26 cellular contexts compared by ENCODE assay signal in the genomic region with DNA sequence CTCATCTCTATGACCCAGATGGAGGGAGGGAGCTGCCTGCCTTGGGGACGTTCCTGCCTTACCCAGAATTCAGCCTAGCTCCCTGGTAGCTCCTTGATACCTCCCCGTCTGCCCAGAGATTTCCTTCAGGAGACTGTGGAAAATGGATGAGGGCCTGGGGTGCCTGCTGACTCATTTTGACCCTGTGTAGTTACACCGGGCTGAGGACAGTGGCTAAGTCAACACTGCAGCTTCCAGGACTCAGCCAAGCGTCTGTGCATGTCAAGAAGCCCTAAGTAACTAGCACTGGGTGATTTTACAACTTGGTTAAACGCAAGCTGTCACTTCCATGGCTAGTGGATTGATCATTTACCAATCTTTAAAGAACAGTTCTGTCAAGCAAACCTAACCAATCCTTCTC. TPM values are rescaled to one million over a fixed set of nuclear protein-coding genes. Genes with fewer than 3 reads are reported as not detected.
DNase-seq lines count a peak whose midpoint lies in the region; ATAC-seq, FAIRE-seq and TF ChIP-seq lines count a peak whose summit lies in the region.
"Had no signal": no experiment of that assay in that cellular context is flagged by ENCODE, and none has a peak within 500 bp of the region (broad histone marks: within the 10 kb centered on the region; RNA-seq: fewer than 3 reads in every experiment).

No MANE protein-coding gene starts in this region.

- peak in 1 of 2 experiments; percentile 22 for DNase-seq in A549 (ENCODE audit: low read depth in 1 of 2, low spot score in 1 of 2)
- peak; percentile 77 for DNase-seq in RCC 7860 (ENCODE audit: low spot score)
- DNase-seq in glomerular visceral epithelial cell (ENCODE audit: extremely low spot score), result peak; percentile 11
- DNase-seq in mucosa of descending colon, result no peak
- DNase-seq in nephron progenitor cell, result no peak
- DNase-seq in SK-N-SH, result no peak
- DNase-seq in kidney glomerular epithelial cell (lab: John Stamatoyannopoulos, UW), result no peak
- DNase-seq in activated T-cell treated with anti-CD3 and anti-CD28 coated beads, Interleukin-2, amount 50 U/mL, for 24 hours, result no peak
- DNase-seq: ACHN; activated CD4-positive, alpha-beta T cell treated with anti-CD3 and anti-CD28 coated beads for 4 hours; activated naive CD4-positive, alpha-beta T cell treated with anti-CD3 and anti-CD28 coated beads for 36 hours; activated T-cell treated with anti-CD3 and anti-CD28 coated beads, Interleukin-2, amount 50 U/mL, for 72 hours; amygdala; IMR-90; NCI-H1105; NCI-H1930; NCI-H69; Peyer's patch; stimulated activated CD4-positive, alpha-beta T cell treated with anti-CD3 and anti-CD28 coated beads, Interleukin-4, amount 100 ng/mL, for 1 hour had no signal

- WGBS in A549 (ENCODE audit: missing lambda C conversion rate), result 37% methylated on average over 5 of the region's 5 CpGs
- WGBS in SK-N-SH (ENCODE audit: low lambda C conversion rate), result 73% methylated on average over 5 of the region's 5 CpGs

- H3K4me3 Mint-ChIP-seq in nephron progenitor cell, result no peak overlapping the region
- no peak overlapping the region for H3K4me3 Mint-ChIP-seq in activated T-cell treated with anti-CD3 and anti-CD28 coated beads, Interleukin-2, amount 50 U/mL, for 24 hours
- H3K4me3 Mint-ChIP-seq: activated naive CD4-positive, alpha-beta T cell treated with anti-CD3 and anti-CD28 coated beads for 36 hours; activated T-cell treated with anti-CD3 and anti-CD28 coated beads, Interleukin-2, amount 50 U/mL, for 72 hours; dendritic cell treated with granulocyte-macrophage colony-stimulating factor and Interleukin-4, amounts not matched to agents 40 ng/mL and 50 ng/mL, for 4 days; stimulated activated memory B cell treated with anti-CD40 and anti-IgM and Interleukin-4, amounts not matched to agents 10 μg/mL and 1 μg/mL and 100 μg/mL, for 72 hours had no signal

- H4K20me1 ChIP-seq in SK-N-SH (ENCODE audit: insufficient read depth), result no peaks in the 10 kb centered on the region
- H4K20me1 ChIP-seq: BLaER1 treated with 17β-estradiol and CSF1 and Interleukin-3, amounts not matched to agents 10 nM and 100 nM had no signal

- no peaks in the 10 kb centered on the region for H3F3A ChIP-seq in SK-N-SH (replicated peaks; ENCODE audit: insufficient read depth)

- no peak overlapping the region for H3K27ac Mint-ChIP-seq in nephron progenitor cell
- H3K27ac Mint-ChIP-seq in activated T-cell treated with anti-CD3 and anti-CD28 coated beads, Interleukin-2, amount 50 U/mL, for 24 hours, result no peak overlapping the region
- H3K27ac Mint-ChIP-seq: activated naive CD4-positive, alpha-beta T cell treated with anti-CD3 and anti-CD28 coated beads for 36 hours; activated T-cell treated with anti-CD3 and anti-CD28 coated beads, Interleukin-2, amount 50 U/mL, for 72 hours; dendritic cell treated with granulocyte-macrophage colony-stimulating factor and Interleukin-4, amounts not matched to agents 40 ng/mL and 50 ng/mL, for 4 days; stimulated activated memory B cell treated with anti-CD40 and anti-IgM and Interleukin-4, amounts not matched to agents 10 μg/mL and 1 μg/mL and 100 μg/mL, for 72 hours had no signal

- intact Hi-C loops in mucosa of descending colon (cut with DNase I, micrococcal nuclease), result no loop called here

- no peaks in the 10 kb centered on the region for H3K9me3 Mint-ChIP-seq in nephron progenitor cell
- H3K9me3 Mint-ChIP-seq in activated T-cell treated with anti-CD3 and anti-CD28 coated beads, Interleukin-2, amount 50 U/mL, for 24 hours, result no peaks in the 10 kb centered on the region
- H3K9me3 Mint-ChIP-seq: activated naive CD4-positive, alpha-beta T cell treated with anti-CD3 and anti-CD28 coated beads for 36 hours; activated T-cell treated with anti-CD3 and anti-CD28 coated beads, Interleukin-2, amount 50 U/mL, for 72 hours; dendritic cell treated with granulocyte-macrophage colony-stimulating factor and Interleukin-4, amounts not matched to agents 40 ng/mL and 50 ng/mL, for 4 days; stimulated activated memory B cell treated with anti-CD40 and anti-IgM and Interleukin-4, amounts not matched to agents 10 μg/mL and 1 μg/mL and 100 μg/mL, for 72 hours had no signal

- H3K9me3 ChIP-seq in A549 (no peaks in the 10 kb centered on the region), mucosa of descending colon (no peaks in the 10 kb centered on the region), SK-N-SH (no peaks in the 10 kb centered on the region)
- H3K9me3 ChIP-seq: BLaER1 treated with 17β-estradiol and CSF1 and Interleukin-3, amounts not matched to agents 10 nM and 100 nM; Peyer's patch had no signal

- no peaks in the 10 kb centered on the region for H3K36me3 Mint-ChIP-seq in nephron progenitor cell (ENCODE audit: low read depth)
- H3K36me3 Mint-ChIP-seq in activated T-cell treated with anti-CD3 and anti-CD28 coated beads, Interleukin-2, amount 50 U/mL, for 24 hours (ENCODE audit: low read depth), result no peaks in the 10 kb centered on the region
- H3K36me3 Mint-ChIP-seq: stimulated activated memory B cell treated with anti-CD40 and anti-IgM and Interleukin-4, amounts not matched to agents 10 μg/mL and 1 μg/mL and 100 μg/mL, for 72 hours had no signal

- peak overlapping the region in 1 of 2 experiments; percentile 46; a peak in 3 of 6 replicates for H3K27ac ChIP-seq in A549
- H3K27ac ChIP-seq in SK-N-SH (ENCODE audit: low read depth in 2 of 2, low read length in 1 of 2), result no peak overlapping the region
- H3K27ac ChIP-seq: BLaER1 treated with 17β-estradiol and CSF1 and Interleukin-3, amounts not matched to agents 10 nM and 100 nM; cardiac muscle cell; HL-60; Peyer's patch had no signal

- peaks cover 32% of the 10 kb centered on the region for H3K4me1 ChIP-seq in A549
- no peaks in the 10 kb centered on the region for H3K4me1 ChIP-seq in mucosa of descending colon (ENCODE audit: low read depth)
- peaks cover 0 to 10% of the 10 kb centered on the region in 2 experiments; a peak in 2 of 4 replicates for H3K4me1 ChIP-seq in SK-N-SH (ENCODE audit: control insufficient read depth in 1 of 2, insufficient read depth in 2 of 2, low read depth in 1 of 2, low read length in 1 of 2)

- no peak for TF ChIP-seq POLR2A in A549 (IDR thresholded peaks at IDR 0.05; ENCODE audit: low read length)

- no peaks in the 10 kb centered on the region for H3K36me3 ChIP-seq in mucosa of descending colon (ENCODE audit: low read depth)
- no peaks in the 10 kb centered on the region for H3K36me3 ChIP-seq in SK-N-SH (replicated peaks in 1 of 2; ENCODE audit: control insufficient read depth in 1 of 2, insufficient read depth in 2 of 2, low read length in 1 of 2)
- H3K36me3 ChIP-seq: BLaER1 treated with 17β-estradiol and CSF1 and Interleukin-3, amounts not matched to agents 10 nM and 100 nM; cardiac muscle cell; Peyer's patch had no signal

- H3K4me1 Mint-ChIP-seq in nephron progenitor cell, result peaks cover 28% of the 10 kb centered on the region
- H3K4me1 Mint-ChIP-seq in activated T-cell treated with anti-CD3 and anti-CD28 coated beads, Interleukin-2, amount 50 U/mL, for 24 hours (ENCODE audit: low read depth), result peaks cover 18% of the 10 kb centered on the region
- H3K4me1 Mint-ChIP-seq: stimulated activated memory B cell treated with anti-CD40 and anti-IgM and Interleukin-4, amounts not matched to agents 10 μg/mL and 1 μg/mL and 100 μg/mL, for 72 hours had no signal

- H3K9ac ChIP-seq in SK-N-SH, result no peak overlapping the region
- H3K9ac ChIP-seq: BLaER1 treated with 17β-estradiol and CSF1 and Interleukin-3, amounts not matched to agents 10 nM and 100 nM had no signal

- FAIRE-seq in A549 (lab: Jason Lieb, UNC) (no peak), RCC 7860 (lab: Jason Lieb, UNC) (peak; percentile 86)
- FAIRE-seq: D721Med, GM19239 had no signal

- H3K4me2 ChIP-seq in A549 (peak overlapping the region; percentile 12; the same call in 1 of the 3 replicates), SK-N-SH (no peak overlapping the region)

- peaks cover 31% of the 10 kb centered on the region for H3K27me3 Mint-ChIP-seq in nephron progenitor cell (ENCODE audit: low read depth, poor library complexity)
- H3K27me3 Mint-ChIP-seq in activated T-cell treated with anti-CD3 and anti-CD28 coated beads, Interleukin-2, amount 50 U/mL, for 24 hours, result peaks cover 14% of the 10 kb centered on the region

- POLR2A ChIA-PET in A549 (lab: Yijun Ruan, JAX), result no interaction called here
- POLR2A ChIA-PET in SK-N-SH (lab: Yijun Ruan, JAX), result no interaction called here

- ATAC-seq in A549, result no peak
- ATAC-seq in mucosa of descending colon, result peak; percentile 20
- ATAC-seq: activated T-cell treated with anti-CD3 and anti-CD28 coated beads, Interleukin-2, amount 50 U/mL, for 72 hours; stimulated activated memory B cell treated with anti-CD40 and anti-IgM and Interleukin-4, amounts not matched to agents 10 μg/mL and 1 μg/mL and 100 μg/mL, for 72 hours had no signal

- no peaks in the 10 kb centered on the region for H3K79me2 ChIP-seq in SK-N-SH (ENCODE audit: insufficient read depth)

- TF ChIP-seq EP300 in A549 (IDR thresholded peaks at IDR 0.05), result no peak
- TF ChIP-seq EP300 in SK-N-SH (IDR thresholded peaks at IDR 0.05; ENCODE audit: borderline replicate concordance in 1 of 2, low read depth in 1 of 2, low read length in 1 of 2), result no peak

- H2AFZ ChIP-seq in SK-N-SH (ENCODE audit: low read depth), result no peak overlapping the region

- no peaks in the 10 kb centered on the region for H3K27me3 ChIP-seq in SK-N-SH (ENCODE audit: insufficient read depth)
- H3K27me3 ChIP-seq: BLaER1 treated with 17β-estradiol and CSF1 and Interleukin-3, amounts not matched to agents 10 nM and 100 nM; cardiac muscle cell; Peyer's patch had no signal

- H3K9me2 ChIP-seq in SK-N-SH, result no peaks in the 10 kb centered on the region

- TF ChIP-seq RAD21 in A549 (conservative IDR thresholded peaks at IDR 0.05 in 1 of 2, IDR thresholded peaks at IDR 0.05 in 1 of 2), result no peak
- no peak for TF ChIP-seq RAD21 in SK-N-SH (IDR thresholded peaks at IDR 0.05; ENCODE audit: low read length)

- CTCF ChIA-PET in A549 (lab: Yijun Ruan, JAX) (interaction anchor here (0.9 to 2.4 kb wide), 4 partner anchors 11 to 90 kb away, joined by 4 to 7 read pairs (median 5); no protein-coding TSS in a partner anchor), SK-N-SH (lab: Yijun Ruan, JAX) (interaction anchor here (0.7 to 1.9 kb wide), 6 partner anchors 10 to 211 kb away, joined by 3 to 8 read pairs (median 4); no protein-coding TSS in a partner anchor)

- no peak overlapping the region for H3K4me3 ChIP-seq in A549
- H3K4me3 ChIP-seq in mucosa of descending colon, result no peak overlapping the region
- H3K4me3 ChIP-seq in SK-N-SH (ENCODE audit: low read depth in 2 of 2, low read length in 1 of 2), result no peak overlapping the region
- H3K4me3 ChIP-seq: BLaER1 treated with 17β-estradiol and CSF1 and Interleukin-3, amounts not matched to agents 10 nM and 100 nM; cardiac muscle cell; Peyer's patch had no signal

- TF ChIP-seq CTCF in A549 (IDR thresholded peaks at IDR 0.05), result no peak
- no peak for TF ChIP-seq CTCF in mucosa of descending colon (IDR thresholded peaks at IDR 0.05)
- no peak for TF ChIP-seq CTCF in nephron progenitor cell (IDR thresholded peaks at IDR 0.05)
- TF ChIP-seq CTCF in SK-N-SH (IDR thresholded peaks at IDR 0.05), result no peak

RNA-seq across cellular contexts. Expression of a gene that starts 23.3 kb away (rescaled TPM):
- polyA plus RNA-seq in A549 (2011; rRNA removed) (143 and 150 TPM in 2 replicates), A549 (2017; fragmentation: RNase III; extraction: RNeasy Plus Mini Kit Qiagen cat#74134 plus additional on column Dnase treatment) (111 to 128 TPM (median 122 TPM) in 3 replicates), SK-N-SH (2012; rRNA removed) (69.2 and 92.2 TPM in 2 replicates)
- 60.3 and 78.5 TPM in 2 replicates for polyA plus RNA-seq in A549 (2012; cell fraction: cytosol; rRNA removed)
- polyA plus RNA-seq in A549 (2012; cell fraction: nucleus; rRNA removed), result 106 and 115 TPM in 2 replicates
- 174 and 229 TPM in 2 replicates for polyA minus RNA-seq in A549 (2011; rRNA and poly(A)+ RNA removed)
- total RNA-seq in mucosa of descending colon, result 100 to 1,000 TPM; 126 to 251 (median 150) TPM
- 66.4 and 74.6 TPM in 2 replicates for polyA plus RNA-seq in SK-N-SH (2012; cell fraction: cytosol; rRNA removed)
- polyA plus RNA-seq in SK-N-SH (2012; cell fraction: nucleus; rRNA removed), result 83.4 and 100 TPM in 2 replicates

Comparison
In these comparisons a context has a peak if more than half of its experiments do, and no peak if none do; other contexts are left out.
1. DNase-seq: peak in RCC 7860 (single experiment) and glomerular visceral epithelial cell (single experiment); none in mucosa of descending colon (0 of 3), nephron progenitor cell (single experiment), SK-N-SH (single experiment), kidney glomerular epithelial cell (single experiment) and activated T-cell treated with anti-CD3 and anti-CD28 coated beads, Interleukin-2, amount 50 U/mL, for 24 hours (single experiment).